In the genomic region with DNA sequence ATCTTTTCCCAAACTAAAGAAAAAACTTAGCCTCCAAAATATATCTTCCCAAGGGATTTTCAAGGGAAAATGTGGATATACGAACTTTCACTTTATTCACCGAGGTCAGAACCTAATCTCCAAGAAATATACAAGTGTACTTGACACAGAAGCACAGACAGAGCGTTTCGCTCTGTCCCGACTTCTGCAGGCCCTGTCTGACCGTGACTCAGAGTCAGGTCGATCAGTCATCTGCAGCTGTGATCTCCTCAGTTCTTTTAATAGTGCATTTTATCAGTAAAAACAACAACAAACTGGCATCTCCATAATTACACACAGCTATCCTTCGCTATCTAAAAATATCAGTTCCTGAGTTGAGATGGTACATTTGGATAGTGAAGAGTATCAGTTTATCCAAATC, we compare ENCODE assay signal across 19 cellular contexts.
"Had no signal": no experiment of that assay in that cellular context is flagged by ENCODE, and none has a peak within 500 bp of the region (broad histone marks: within the 10 kb centered on the region; RNA-seq: fewer than 3 reads in every experiment).

No MANE protein-coding gene starts in this region.

- H3K27ac Mint-ChIP-seq: natural killer cell treated with Interleukin-12 subunit alpha and Interleukin-12 subunit beta and Interleukin-15 and Interleukin-18, amount 100 ng/mL, for 72 hours; neural progenitor cell; stimulated activated memory B cell treated with anti-CD40 and anti-IgM and Interleukin-4, amounts not matched to agents 10 μg/mL and 1 μg/mL and 100 μg/mL, for 72 hours; stimulated activated naive CD8-positive, alpha-beta T cell treated with anti-CD3 and anti-CD28 coated beads, Interleukin-15, Interleukin-2, amounts not matched to agents 100 ng/mL and 50 ng/mL, for 24 hours had no signal

- H3K27me3 ChIP-seq: dorsolateral prefrontal cortex, esophagus squamous epithelium, neural progenitor cell, ovary, right atrium auricular region, tibial artery, upper lobe of left lung, uterus had no signal

- H3K36me3 ChIP-seq: esophagus squamous epithelium, neural progenitor cell, ovary, right atrium auricular region, tibial artery, upper lobe of left lung, uterus had no signal

- H3K27me3 Mint-ChIP-seq: natural killer cell treated with Interleukin-12 subunit alpha and Interleukin-12 subunit beta and Interleukin-15 and Interleukin-18, amount 100 ng/mL, for 72 hours; stimulated activated naive CD8-positive, alpha-beta T cell treated with anti-CD3 and anti-CD28 coated beads, Interleukin-15, Interleukin-2, amounts not matched to agents 100 ng/mL and 50 ng/mL, for 24 hours had no signal

- H3K4me3 Mint-ChIP-seq: natural killer cell treated with Interleukin-12 subunit alpha and Interleukin-12 subunit beta and Interleukin-15 and Interleukin-18, amount 100 ng/mL, for 72 hours; neural progenitor cell; stimulated activated memory B cell treated with anti-CD40 and anti-IgM and Interleukin-4, amounts not matched to agents 10 μg/mL and 1 μg/mL and 100 μg/mL, for 72 hours; stimulated activated naive CD8-positive, alpha-beta T cell treated with anti-CD3 and anti-CD28 coated beads, Interleukin-15, Interleukin-2, amounts not matched to agents 100 ng/mL and 50 ng/mL, for 24 hours had no signal

- H3K9me3 ChIP-seq: esophagus squamous epithelium, ovary, right atrium auricular region, tibial artery, upper lobe of left lung, uterus had no signal

- ATAC-seq: left colon; natural killer cell treated with Interleukin-12 subunit alpha and Interleukin-12 subunit beta and Interleukin-15 and Interleukin-18, amount 100 ng/mL, for 72 hours; stimulated activated memory B cell treated with anti-CD40 and anti-IgM and Interleukin-4, amounts not matched to agents 10 μg/mL and 1 μg/mL and 100 μg/mL, for 72 hours had no signal

- H3K9me3 Mint-ChIP-seq: natural killer cell treated with Interleukin-12 subunit alpha and Interleukin-12 subunit beta and Interleukin-15 and Interleukin-18, amount 100 ng/mL, for 72 hours; neural progenitor cell; stimulated activated memory B cell treated with anti-CD40 and anti-IgM and Interleukin-4, amounts not matched to agents 10 μg/mL and 1 μg/mL and 100 μg/mL, for 72 hours; stimulated activated naive CD8-positive, alpha-beta T cell treated with anti-CD3 and anti-CD28 coated beads, Interleukin-15, Interleukin-2, amounts not matched to agents 100 ng/mL and 50 ng/mL, for 24 hours had no signal

- H3K4me1 ChIP-seq: tibial artery, upper lobe of left lung, uterus had no signal

- H3K4me3 ChIP-seq: dorsolateral prefrontal cortex, esophagus squamous epithelium, neural progenitor cell, ovary, right atrium auricular region, tibial artery, upper lobe of left lung, uterus had no signal

- H3K27ac ChIP-seq: dorsolateral prefrontal cortex, esophagus squamous epithelium, neural progenitor cell, ovary, right atrium auricular region, tibial artery, upper lobe of left lung, uterus had no signal

- DNase-seq: cortex of kidney; dorsolateral prefrontal cortex; effector memory CD4-positive, alpha-beta T cell; esophagus squamous epithelium; foreskin fibroblast; hippocampal formation; left colon; mesendoderm; nucleus accumbens; ovary; stimulated activated CD4-positive, alpha-beta T cell treated with anti-CD3 and anti-CD28 coated beads, Interleukin-4, amount 100 ng/mL, for 24 hours; tibial artery; upper lobe of left lung; uterus had no signal

- H3K36me3 Mint-ChIP-seq: natural killer cell treated with Interleukin-12 subunit alpha and Interleukin-12 subunit beta and Interleukin-15 and Interleukin-18, amount 100 ng/mL, for 72 hours; neural progenitor cell; stimulated activated memory B cell treated with anti-CD40 and anti-IgM and Interleukin-4, amounts not matched to agents 10 μg/mL and 1 μg/mL and 100 μg/mL, for 72 hours had no signal

- H3K4me1 Mint-ChIP-seq: stimulated activated memory B cell treated with anti-CD40 and anti-IgM and Interleukin-4, amounts not matched to agents 10 μg/mL and 1 μg/mL and 100 μg/mL, for 72 hours had no signal
